8 cellular contexts compared by ENCODE assay signal in the genomic region with DNA sequence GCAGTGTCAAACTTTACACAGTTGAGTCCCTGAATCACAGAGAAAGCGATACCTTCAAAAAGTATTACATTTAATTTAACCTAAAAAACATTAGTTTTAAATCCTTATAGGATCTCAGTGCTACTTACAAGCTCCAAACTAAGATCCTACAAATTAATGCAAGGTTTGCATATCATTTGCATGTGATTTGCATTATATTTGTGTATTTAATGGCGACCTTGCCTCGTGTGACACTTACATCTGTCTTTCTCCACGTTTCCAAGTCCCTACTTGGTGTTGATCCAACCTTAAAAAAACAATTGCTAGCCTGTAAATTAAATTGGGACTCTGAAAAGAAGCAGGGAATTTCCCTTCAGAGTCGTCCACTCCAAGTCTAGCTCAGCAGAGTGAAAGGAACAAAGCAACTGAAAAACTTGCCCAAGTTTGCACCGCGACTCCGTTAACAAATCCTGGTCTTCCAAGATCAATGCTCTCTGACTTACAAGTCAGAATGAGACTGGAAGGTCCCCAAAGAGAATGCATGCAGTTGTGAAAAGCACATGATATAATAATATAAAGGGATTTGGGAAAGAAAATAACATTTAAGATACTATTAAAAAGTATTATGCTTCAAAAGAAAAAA. TPM values are rescaled to one million over a fixed set of nuclear protein-coding genes. Genes with fewer than 3 reads are reported as not detected.
DNase-seq lines count a peak whose midpoint lies in the region; ATAC-seq, FAIRE-seq and TF ChIP-seq lines count a peak whose summit lies in the region.

No MANE protein-coding gene starts in this region.

- in situ Hi-C loops in K562 (cut with MboI), result no loop called here

- H3K4me1 ChIP-seq in K562 (replicated peaks in 1 of 2; ENCODE audit: control insufficient read depth in 2 of 2, insufficient read depth in 2 of 2, low read length in 2 of 2), result peaks cover 8 to 42% of the 10 kb centered on the region in 2 experiments
- H3K4me1 ChIP-seq in mesodermal cell (ENCODE audit: control insufficient read depth, insufficient read depth, low read length, poor library complexity, severe bottlenecking), result no peaks in the 10 kb centered on the region
- H3K4me1 ChIP-seq in upper lobe of left lung, result peaks cover 12 to 33% (median 15%) of the 10 kb centered on the region in 4 donors

- no TSS peak for BruUV-seq in K562 (replicated peaks; lab: Mats Ljungman, UMichigan)

- H3K4me1 Mint-ChIP-seq in activated naive CD4-positive, alpha-beta T cell treated with anti-CD3 and anti-CD28 coated beads, Interleukin-2, amount 50 U/mL, for 24 hours, result peaks cover 53% of the 10 kb centered on the region

- H3K27me3 Mint-ChIP-seq in activated naive CD4-positive, alpha-beta T cell treated with anti-CD3 and anti-CD28 coated beads, Interleukin-2, amount 50 U/mL, for 24 hours, result no peaks in the 10 kb centered on the region

- H3K36me3 ChIP-seq in K562 (ENCODE audit: control insufficient read depth, insufficient read depth, low read length), result peaks cover 16% of the 10 kb centered on the region; the same call in 2 of the 3 replicates
- no peaks in the 10 kb centered on the region for H3K36me3 ChIP-seq in mesodermal cell (ENCODE audit: control insufficient read depth, insufficient read depth, low read length)
- H3K36me3 ChIP-seq in upper lobe of left lung, result no peaks in the 10 kb centered on the region

- H3K4me2 ChIP-seq in K562 (ENCODE audit: insufficient read depth, low read length), result peak overlapping the region; percentile 70

- WGBS in K562 (ENCODE audit: insufficient coverage, low coverage, missing lambda C conversion rate), result 32% methylated on average over 8 of the region's 8 CpGs
- 36 to 60% methylated on average over 1 to 6 of the region's 8 CpGs for WGBS in mesodermal cell (ENCODE audit: insufficient coverage in 2 of 2), 2 experiments
- WGBS in upper lobe of left lung, 2 donors, result 18 to 25% methylated on average over 8 of the region's 8 CpGs

- H3K79me2 ChIP-seq in K562 (ENCODE audit: control insufficient read depth, insufficient read depth, low read length), result peaks cover 43% of the 10 kb centered on the region

- intact Hi-C loops in K562 (cut with micrococcal nuclease), result loop anchor here (1.0 kb wide), 1 partner anchor 56 kb away; no protein-coding TSS in a partner anchor

- TF ChIP-seq RAD21 in K562 (CRISPR knock-in tag; conservative IDR thresholded peaks at IDR 0.05 in 1 of 2, IDR thresholded peaks at IDR 0.05 in 1 of 2), result no peak

- DNase-seq in activated naive CD4-positive, alpha-beta T cell treated with anti-CD3 and anti-CD28 coated beads, Interleukin-2, amount 50 U/mL, for 72 hours (ENCODE audit: low spot score in 2 of 2), result no peak
- no peak for DNase-seq in K562 (ENCODE audit: extremely low read depth in 1 of 4, low spot score in 3 of 4)
- DNase-seq in upper lobe of left lung, result no peak
- DNase-seq in NCI-H69 (lab: John Stamatoyannopoulos, UW), result no peak
- no peak for DNase-seq in stimulated activated CD4-positive, alpha-beta T cell treated with anti-CD3 and anti-CD28 coated beads, Interleukin-1b, Interleukin-23, amount 100 ng/mL, for 48 hours

- no peak for ATAC-seq in activated naive CD4-positive, alpha-beta T cell treated with anti-CD3 and anti-CD28 coated beads, Interleukin-2, amount 50 U/mL, for 72 hours
- ATAC-seq in K562 (no peak), upper lobe of left lung (ENCODE audit: low FRiP score in 2 of 2) (no peak), GM21528 (IDR thresholded peaks at IDR 0.05; ENCODE audit: low FRiP score, unreplicated experiment) (no peak)

- H3K4me3 ChIP-seq in K562 (peak overlapping the region; percentile 11; the same call in 1 of the 2 replicates), mesodermal cell (ENCODE audit: extremely low read depth, insufficient read depth, low read length, poor library complexity, severe bottlenecking) (peak overlapping the region; percentile 70), upper lobe of left lung (peak overlapping the region in 3 of 4 donors; percentile 83 to 98 (median 97))

- no peak; the same call in 1 of the 2 replicates for TF ChIP-seq POLR2A in K562 (conservative IDR thresholded peaks at IDR 0.05)
- no peak for TF ChIP-seq POLR2A in upper lobe of left lung (IDR thresholded peaks at IDR 0.05)

- CTCF ChIA-PET in K562 (lab: Yijun Ruan, JAX; ENCODE audit: low intra/inter-chr PET ratio), result no interaction called here

- H3K9me3 Mint-ChIP-seq in activated naive CD4-positive, alpha-beta T cell treated with anti-CD3 and anti-CD28 coated beads, Interleukin-2, amount 50 U/mL, for 24 hours, result no peaks in the 10 kb centered on the region
- peaks cover 0 to 4% of the 10 kb centered on the region in 2 donors for H3K9me3 Mint-ChIP-seq in activated naive CD4-positive, alpha-beta T cell treated with anti-CD3 and anti-CD28 coated beads, Interleukin-2, amount 50 U/mL, for 72 hours

- H3K27me3 ChIP-seq in K562 (ENCODE audit: control insufficient read depth in 2 of 2, insufficient read depth in 2 of 2, low read length in 2 of 2) (no peaks in the 10 kb centered on the region), upper lobe of left lung (no peaks in the 10 kb centered on the region)

- H3K36me3 Mint-ChIP-seq in activated naive CD4-positive, alpha-beta T cell treated with anti-CD3 and anti-CD28 coated beads, Interleukin-2, amount 50 U/mL, for 24 hours, result no peaks in the 10 kb centered on the region
- H3K36me3 Mint-ChIP-seq in activated naive CD4-positive, alpha-beta T cell treated with anti-CD3 and anti-CD28 coated beads, Interleukin-2, amount 50 U/mL, for 72 hours, result peaks cover 0 to 7% of the 10 kb centered on the region in 2 donors

- H3K27ac Mint-ChIP-seq in activated naive CD4-positive, alpha-beta T cell treated with anti-CD3 and anti-CD28 coated beads, Interleukin-2, amount 50 U/mL, for 24 hours, result peak overlapping the region; percentile 38
- H3K27ac Mint-ChIP-seq in activated naive CD4-positive, alpha-beta T cell treated with anti-CD3 and anti-CD28 coated beads, Interleukin-2, amount 50 U/mL, for 72 hours, result peak overlapping the region in 1 of 2 donors; percentile 83

- no peak for TF ChIP-seq EP300 in K562 (IDR thresholded peaks at IDR 0.05; ENCODE audit: low read length)
- no peak for TF ChIP-seq EP300 in upper lobe of left lung (IDR thresholded peaks at IDR 0.05)

- POLR2A ChIA-PET in K562 (lab: Yijun Ruan, JAX), result interaction anchor here (0.5 to 4.1 kb wide), 13 partner anchors 9 to 75 kb away, joined by 3 to 21 read pairs (median 5); a partner anchor contains a TSS

- H3K9me3 ChIP-seq in K562 (replicated peaks; ENCODE audit: control insufficient read depth, insufficient read depth, low read depth, low read length) (no peaks in the 10 kb centered on the region; the same call in 1 of the 2 replicates), mesodermal cell (ENCODE audit: control insufficient read depth, low read length) (no peaks in the 10 kb centered on the region), upper lobe of left lung (no peaks in the 10 kb centered on the region)

- TF ChIP-seq CTCF in K562 (IDR thresholded peaks at IDR 0.05 in 2 of 3, conservative IDR thresholded peaks at IDR 0.05 in 1 of 3; ENCODE audit: insufficient read depth in 2 of 3, low read depth in 1 of 3, low read length in 3 of 3) (no peak), upper lobe of left lung (IDR thresholded peaks at IDR 0.05) (no peak)

- peak overlapping the region; percentile 79 for H3K4me3 Mint-ChIP-seq in activated naive CD4-positive, alpha-beta T cell treated with anti-CD3 and anti-CD28 coated beads, Interleukin-2, amount 50 U/mL, for 24 hours

- H3K27ac ChIP-seq in K562 (ENCODE audit: extremely low read depth, low read depth, low read length) (peak overlapping the region; percentile 71), mesodermal cell (ENCODE audit: low read depth, low read length, severe bottlenecking) (no peak overlapping the region), upper lobe of left lung (peak overlapping the region in 2 of 4 donors; percentile 19 to 41)

- peaks cover 15% of the 10 kb centered on the region for H4K20me1 ChIP-seq in K562 (replicated peaks; ENCODE audit: control insufficient read depth, insufficient read depth, low read length)

- FAIRE-seq in K562 (lab: Jason Lieb, UNC), result no peak

- H3K9ac ChIP-seq in K562 (ENCODE audit: insufficient read depth in 1 of 2, low read depth in 2 of 2, low read length in 2 of 2), result peak overlapping the region in 1 of 2 experiments; percentile 63; a peak in 2 of 4 replicates

- H2AFZ ChIP-seq in K562 (ENCODE audit: low read depth, low read length), result peak overlapping the region; percentile 88

- H3K9me1 ChIP-seq in K562 (ENCODE audit: control insufficient read depth, insufficient read depth, low read length), result peaks cover 5% of the 10 kb centered on the region

RNA-seq across cellular contexts. Expression of a gene that starts 0.7 kb away (rescaled TPM):
- total RNA-seq in activated naive CD4-positive, alpha-beta T cell treated with anti-CD3 and anti-CD28 coated beads, Interleukin-2, amount 50 U/mL, for 72 hours, result 10 to 100 TPM; 13.3 to 25.0 TPM
- 36.1 and 63.6 TPM in 2 replicates for total RNA-seq in K562 (2011; cell fraction: chromatin; rRNA removed; ENCODE audit: low replicate concordance)
- 46.1 and 47.4 TPM in 2 replicates for total RNA-seq in K562 (2011; cell fraction: nucleolus; rRNA removed)
- 43.6 and 73.7 TPM in 2 replicates for total RNA-seq in K562 (2011; cell fraction: nucleoplasm; rRNA removed)
- total RNA-seq in K562 (2014; rRNA removed) (36.6 and 53.7 TPM in 2 replicates), K562 (2014; rRNA removed; fragmentation: Illumina TruSeq; extraction: Trizol) (17.2 and 17.4 TPM in 2 replicates), K562 (2015; rRNA removed; fragmentation: Illumina TruSeq; extraction: Trizol) (29.9 and 31.6 TPM in 2 replicates), K562 (2021) (57.1 and 60.6 TPM in 2 replicates), upper lobe of left lung (10 to 100 TPM; 15.1 to 22.0 (median 18.2) TPM)
- polyA plus RNA-seq in K562 (2011; rRNA removed) (40.4 and 70.5 TPM in 2 replicates), K562 (2014; fragmentation: Illumina TruSeq; extraction: Trizol) (78.9 and 79.7 TPM in 2 replicates), K562 (2014; fragmentation: Nextera tagmentation; extraction: Ambion mirVana) (1 to 10 TPM; 3.1 to 4.7 TPM), K562 (2014; rRNA removed) (62.9 and 65.9 TPM in 2 replicates)
- polyA plus RNA-seq in K562 (2011; cell fraction: cytosol; rRNA removed), result 42.0 and 64.7 TPM in 2 replicates
- polyA plus RNA-seq in K562 (2011; cell fraction: nucleus; rRNA removed), result 39.9 and 55.6 TPM in 2 replicates
- 40.1 and 94.9 TPM in 2 replicates for polyA plus RNA-seq in K562 (2012)
- polyA minus RNA-seq in K562 (2011; rRNA and poly(A)+ RNA removed), result 19.7 and 22.8 TPM in 2 replicates
- polyA minus RNA-seq in K562 (2011; cell fraction: cytosol; rRNA and poly(A)+ RNA removed), result 29.9 and 30.1 TPM in 2 replicates
- 22.2 and 22.9 TPM in 2 replicates for polyA minus RNA-seq in K562 (2011; cell fraction: nucleus; rRNA and poly(A)+ RNA removed)
- 15.3 TPM for polyA plus RNA-seq in mesodermal cell (2013, experiment 1 of 2)
- 11.0 TPM for polyA plus RNA-seq in mesodermal cell (2013, experiment 2 of 2)

RNA-seq across cellular contexts. Expression of a gene that starts 23.8 kb away (rescaled TPM):
- total RNA-seq in activated naive CD4-positive, alpha-beta T cell treated with anti-CD3 and anti-CD28 coated beads, Interleukin-2, amount 50 U/mL, for 72 hours, result 100 to 1,000 TPM in 1 of 2 donors, 10 to 100 TPM in 1; 75.4 to 119 TPM
- total RNA-seq in K562 (2011; cell fraction: chromatin; rRNA removed; ENCODE audit: low replicate concordance), result 98.7 and 143 TPM in 2 replicates
- 42.4 and 42.8 TPM in 2 replicates for total RNA-seq in K562 (2011; cell fraction: nucleolus; rRNA removed)
- 98.0 and 135 TPM in 2 replicates for total RNA-seq in K562 (2011; cell fraction: nucleoplasm; rRNA removed)
- total RNA-seq in K562 (2014; rRNA removed), result 26.6 and 34.8 TPM in 2 replicates
- 37.7 and 42.2 TPM in 2 replicates for total RNA-seq in K562 (2014; rRNA removed; fragmentation: Illumina TruSeq; extraction: Trizol)
- 35.6 and 36.1 TPM in 2 replicates for total RNA-seq in K562 (2015; rRNA removed; fragmentation: Illumina TruSeq; extraction: Trizol)
- total RNA-seq in K562 (2021), result 52.8 and 57.3 TPM in 2 replicates
- 20.6 and 39.3 TPM in 2 replicates for polyA plus RNA-seq in K562 (2011; rRNA removed)
- polyA plus RNA-seq in K562 (2011; cell fraction: cytosol; rRNA removed), result 14.3 and 28.7 TPM in 2 replicates
- 53.9 and 59.1 TPM in 2 replicates for polyA plus RNA-seq in K562 (2011; cell fraction: nucleus; rRNA removed)
- 24.3 and 34.3 TPM in 2 replicates for polyA plus RNA-seq in K562 (2012)
- 36.1 and 39.1 TPM in 2 replicates for polyA plus RNA-seq in K562 (2014; fragmentation: Illumina TruSeq; extraction: Trizol)
- 10 to 100 TPM; 10.8 to 10.9 TPM for polyA plus RNA-seq in K562 (2014; fragmentation: Nextera tagmentation; extraction: Ambion mirVana)
- 18.3 and 20.5 TPM in 2 replicates for polyA plus RNA-seq in K562 (2014; rRNA removed)
- 52.7 and 64.3 TPM in 2 replicates for polyA minus RNA-seq in K562 (2011; rRNA and poly(A)+ RNA removed)
- polyA minus RNA-seq in K562 (2011; cell fraction: cytosol; rRNA and poly(A)+ RNA removed), result 34.6 and 39.4 TPM in 2 replicates
- 31.5 and 52.3 TPM in 2 replicates for polyA minus RNA-seq in K562 (2011; cell fraction: nucleus; rRNA and poly(A)+ RNA removed)
- 65.7 TPM for polyA plus RNA-seq in mesodermal cell (2013, experiment 1 of 2)
- 59.1 TPM for polyA plus RNA-seq in mesodermal cell (2013, experiment 2 of 2)
- total RNA-seq in upper lobe of left lung, result 10 to 100 TPM; 30.1 to 57.4 (median 49.8) TPM

RNA-seq across cellular contexts. Expression of a gene that starts 56.9 kb away (rescaled TPM):
- total RNA-seq in activated naive CD4-positive, alpha-beta T cell treated with anti-CD3 and anti-CD28 coated beads, Interleukin-2, amount 50 U/mL, for 72 hours, result 10 to 100 TPM; 36.2 to 44.1 TPM
- 115 and 192 TPM in 2 replicates for total RNA-seq in K562 (2011; cell fraction: chromatin; rRNA removed; ENCODE audit: low replicate concordance)
- 145 and 163 TPM in 2 replicates for total RNA-seq in K562 (2011; cell fraction: nucleolus; rRNA removed)
- total RNA-seq in K562 (2011; cell fraction: nucleoplasm; rRNA removed), result 170 and 177 TPM in 2 replicates
- total RNA-seq in K562 (2014; rRNA removed), result 51.4 and 58.8 TPM in 2 replicates
- 76.4 and 77.1 TPM in 2 replicates for total RNA-seq in K562 (2014; rRNA removed; fragmentation: Illumina TruSeq; extraction: Trizol)
- 64.1 and 74.2 TPM in 2 replicates for total RNA-seq in K562 (2015; rRNA removed; fragmentation: Illumina TruSeq; extraction: Trizol)
- 66.2 and 66.3 TPM in 2 replicates for total RNA-seq in K562 (2021)
- 87.9 and 103 TPM in 2 replicates for polyA plus RNA-seq in K562 (2011; rRNA removed)
- polyA plus RNA-seq in K562 (2011; cell fraction: cytosol; rRNA removed), result 75.0 and 110 TPM in 2 replicates
- 141 and 182 TPM in 2 replicates for polyA plus RNA-seq in K562 (2011; cell fraction: nucleus; rRNA removed)
- 67.9 and 71.4 TPM in 2 replicates for polyA plus RNA-seq in K562 (2012)
- 70.7 and 71.3 TPM in 2 replicates for polyA plus RNA-seq in K562 (2014; fragmentation: Illumina TruSeq; extraction: Trizol)
- polyA plus RNA-seq in K562 (2014; fragmentation: Nextera tagmentation; extraction: Ambion mirVana), result 10 to 100 TPM; 62.0 to 64.4 TPM
- 53.4 and 54.3 TPM in 2 replicates for polyA plus RNA-seq in K562 (2014; rRNA removed)
- polyA minus RNA-seq in K562 (2011; rRNA and poly(A)+ RNA removed), result 58.8 and 75.1 TPM in 2 replicates
- polyA minus RNA-seq in K562 (2011; cell fraction: cytosol; rRNA and poly(A)+ RNA removed), result 43.5 and 45.8 TPM in 2 replicates
- 41.2 and 65.6 TPM in 2 replicates for polyA minus RNA-seq in K562 (2011; cell fraction: nucleus; rRNA and poly(A)+ RNA removed)
- 71.5 TPM for polyA plus RNA-seq in mesodermal cell (2013, experiment 1 of 2)
- 63.3 TPM for polyA plus RNA-seq in mesodermal cell (2013, experiment 2 of 2)
- 10 to 100 TPM; 16.2 to 57.4 (median 42.2) TPM for total RNA-seq in upper lobe of left lung

Comparison
In these comparisons a context has a peak if more than half of its experiments do, and no peak if none do; other contexts are left out.
1. H3K4me3 ChIP-seq: peak in every context shown above with its lines; median percentile 97 in upper lobe of left lung; 70 in mesodermal cell; 11 in K562.